ENCODE assay signal across 28 cellular contexts in genomic region chr5:98813755-98814154, GRCh38. TPM values are rescaled to one million over a fixed set of nuclear protein-coding genes. Genes with fewer than 3 reads are reported as not detected.
A peak's percentile ranks its signal among the peaks of the same experiment; 100 is the strongest.
DNase-seq lines count a peak whose midpoint lies in the region; ATAC-seq and TF ChIP-seq lines count a peak whose summit lies in the region.
"Had no signal": no experiment of that assay in that cellular context is flagged by ENCODE, and none has a peak within 500 bp of the region (broad histone marks: within the 10 kb centered on the region; RNA-seq: fewer than 3 reads in every experiment).

No MANE protein-coding gene starts in this region.

- no peaks in the 10 kb centered on the region for H3K36me3 ChIP-seq in CD8-positive, alpha-beta memory T cell (ENCODE audit: insufficient read depth, low read length)
- no peaks in the 10 kb centered on the region for H3K36me3 ChIP-seq in upper lobe of left lung
- H3K36me3 ChIP-seq: ascending aorta, transverse colon had no signal

- H3K9me3 ChIP-seq in CD8-positive, alpha-beta memory T cell (ENCODE audit: low read length) = no peaks in the 10 kb centered on the region
- no peaks in the 10 kb centered on the region for H3K9me3 ChIP-seq in upper lobe of left lung
- H3K9me3 ChIP-seq: ascending aorta, transverse colon had no signal

- TF ChIP-seq POLR2A in upper lobe of left lung (IDR thresholded peaks at IDR 0.05) = no peak

- no peak overlapping the region for H3K4me3 ChIP-seq in CD8-positive, alpha-beta memory T cell (ENCODE audit: low read length)
- no peak overlapping the region for H3K4me3 ChIP-seq in upper lobe of left lung
- H3K4me3 ChIP-seq: ascending aorta, K562, transverse colon had no signal

- CTCF ChIA-PET in CD8-positive, alpha-beta memory T cell (lab: Charles Lee) = no interaction called here

- TF ChIP-seq CTCF in upper lobe of left lung (IDR thresholded peaks at IDR 0.05) = no peak

- POLR2A ChIA-PET in CD8-positive, alpha-beta memory T cell (lab: Charles Lee) = no interaction called here

- H3K4me3 Mint-ChIP-seq in stimulated activated effector memory CD8-positive, alpha-beta T cell treated with anti-CD3 and anti-CD28 coated beads, Interleukin-12 subunit alpha, Interleukin-12 subunit beta, amount 100 ng/mL, for 72 hours = no peak overlapping the region
- no peak overlapping the region for H3K4me3 Mint-ChIP-seq in CD8-positive, alpha-beta memory T cell
- H3K4me3 Mint-ChIP-seq: activated CD8-positive, alpha-beta memory T cell treated with anti-CD3 and anti-CD28 coated beads, Interleukin-2, amount 10 ng/mL, durations not matched to agents 7 days and 5 days; activated naive CD8-positive, alpha-beta T cell; activated T-helper 1 cell treated with anti-CD3 and anti-CD28 coated beads, Interleukin-12 subunit alpha, Interleukin-12 subunit beta, Interleukin-2, Interleukin-4 antibody, amounts not matched to agents 30 ng/mL and 10 ng/mL and 1 ng/mL, durations not matched to agents 14 hours and 24 hours and 36 hours; CD4-positive, alpha-beta T cell; natural killer cell treated with Interleukin-12 subunit alpha and Interleukin-12 subunit beta and Interleukin-15 and Interleukin-18, amount 100 ng/mL, for 72 hours; WTC11 had no signal

- TF ChIP-seq EP300 in upper lobe of left lung (IDR thresholded peaks at IDR 0.05) = no peak

- no peaks in the 10 kb centered on the region for H3K27me3 ChIP-seq in CD8-positive, alpha-beta memory T cell (ENCODE audit: insufficient read depth, low read length, poor library complexity, severe bottlenecking)
- H3K27me3 ChIP-seq in upper lobe of left lung = no peaks in the 10 kb centered on the region
- H3K27me3 ChIP-seq: ascending aorta, transverse colon had no signal

- H3K9me3 Mint-ChIP-seq in activated naive CD4-positive, alpha-beta T cell treated with anti-CD3 and anti-CD28 coated beads, Interleukin-2, amount 50 U/mL, for 72 hours = no peaks in the 10 kb centered on the region
- H3K9me3 Mint-ChIP-seq in stimulated activated effector memory CD8-positive, alpha-beta T cell treated with anti-CD3 and anti-CD28 coated beads, Interleukin-12 subunit alpha, Interleukin-12 subunit beta, amount 100 ng/mL, for 72 hours = peaks cover 2% of the 10 kb centered on the region
- peaks cover 0 to 3% (median 0%) of the 10 kb centered on the region in 5 donors for H3K9me3 Mint-ChIP-seq in CD8-positive, alpha-beta memory T cell
- H3K9me3 Mint-ChIP-seq: CD4-positive, alpha-beta T cell; natural killer cell treated with Interleukin-12 subunit alpha and Interleukin-12 subunit beta and Interleukin-15 and Interleukin-18, amount 100 ng/mL, for 72 hours had no signal

- no peaks in the 10 kb centered on the region for H3K4me1 ChIP-seq in CD8-positive, alpha-beta memory T cell (ENCODE audit: insufficient read depth, low read length)
- H3K4me1 ChIP-seq in upper lobe of left lung = peaks cover 0 to 4% (median 0%) of the 10 kb centered on the region in 4 donors
- H3K4me1 ChIP-seq: ascending aorta had no signal

- WGBS in upper lobe of left lung, 2 donors = 89 to 91% methylated on average over 3 of the region's 3 CpGs

- H3K27ac ChIP-seq in CD8-positive, alpha-beta memory T cell (ENCODE audit: low read depth, low read length) = no peak overlapping the region
- no peak overlapping the region for H3K27ac ChIP-seq in upper lobe of left lung
- H3K27ac ChIP-seq: ascending aorta, transverse colon had no signal

- peak; percentile 69 to 94 for ATAC-seq in activated naive CD4-positive, alpha-beta T cell treated with anti-CD3 and anti-CD28 coated beads, Interleukin-2, amount 50 U/mL, for 72 hours
- ATAC-seq in GM19351 (IDR thresholded peaks at IDR 0.05; ENCODE audit: unreplicated experiment) (peak; percentile 62), HG03432 (IDR thresholded peaks at IDR 0.05; ENCODE audit: unreplicated experiment) (peak; percentile 56), upper lobe of left lung (ENCODE audit: low FRiP score in 2 of 2) (no peak), HG02623 (IDR thresholded peaks at IDR 0.05; ENCODE audit: unreplicated experiment) (no peak)
- peak; percentile 85 for ATAC-seq in stimulated activated effector memory CD8-positive, alpha-beta T cell treated with anti-CD3 and anti-CD28 coated beads, Interleukin-12 subunit alpha, Interleukin-12 subunit beta, amount 100 ng/mL, for 72 hours
- ATAC-seq: activated CD8-positive, alpha-beta memory T cell treated with anti-CD3 and anti-CD28 coated beads, Interleukin-2, amount 10 ng/mL, durations not matched to agents 7 days and 5 days; K562; left colon; natural killer cell treated with Interleukin-12 subunit alpha and Interleukin-12 subunit beta and Interleukin-15 and Interleukin-18, amount 100 ng/mL, for 72 hours; WTC11 had no signal

- DNase-seq in activated naive CD4-positive, alpha-beta T cell treated with anti-CD3 and anti-CD28 coated beads, Interleukin-2, amount 50 U/mL, for 72 hours (ENCODE audit: low spot score in 2 of 2) = no peak
- DNase-seq in activated naive CD4-positive, alpha-beta T cell treated with anti-CD3 and anti-CD28 coated beads, Interleukin-2, amount 50 U/mL, for 16 hours = no peak
- DNase-seq in stimulated activated effector memory CD8-positive, alpha-beta T cell treated with anti-CD3 and anti-CD28 coated beads, Interleukin-12 subunit alpha, Interleukin-12 subunit beta, amount 100 ng/mL, for 72 hours (ENCODE audit: low spot score in 2 of 2) = no peak
- no peak for DNase-seq in CD8-positive, alpha-beta memory T cell
- DNase-seq in upper lobe of left lung = no peak
- DNase-seq: activated CD4-positive, alpha-beta T cell treated with anti-CD3 and anti-CD28 coated beads, Interleukin-2, amount 50 U/mL, for 4 hours; activated CD8-positive, alpha-beta memory T cell treated with anti-CD3 and anti-CD28 coated beads, Interleukin-2, amount 10 ng/mL, durations not matched to agents 7 days and 5 days; AML-193; CD4-positive, alpha-beta T cell; hippocampal formation; left colon; NCI-H1105; NCI-H187; NCI-H2171 treated with DMSO at 0.1 percent for 48 hours; NCI-H524 treated with DMSO at 0.1 percent for 48 hours; occipital lobe; OCI-M1; stimulated activated CD4-positive, alpha-beta T cell treated with anti-CD3 and anti-CD28 coated beads, Interleukin-4, amount 100 ng/mL, for 24 hours; transverse colon had no signal

- peaks cover 0 to 6% of the 10 kb centered on the region in 2 donors for H3K27me3 Mint-ChIP-seq in CD8-positive, alpha-beta memory T cell
- H3K27me3 Mint-ChIP-seq: activated CD8-positive, alpha-beta memory T cell treated with anti-CD3 and anti-CD28 coated beads, Interleukin-2, amount 10 ng/mL, durations not matched to agents 7 days and 5 days; activated naive CD8-positive, alpha-beta T cell; CD4-positive, alpha-beta T cell had no signal

- peaks cover 0 to 2% of the 10 kb centered on the region in 2 donors for H3K36me3 Mint-ChIP-seq in activated naive CD4-positive, alpha-beta T cell treated with anti-CD3 and anti-CD28 coated beads, Interleukin-2, amount 50 U/mL, for 72 hours
- no peaks in the 10 kb centered on the region for H3K36me3 Mint-ChIP-seq in stimulated activated effector memory CD8-positive, alpha-beta T cell treated with anti-CD3 and anti-CD28 coated beads, Interleukin-12 subunit alpha, Interleukin-12 subunit beta, amount 100 ng/mL, for 72 hours
- peaks cover 0 to 10% (median 2%) of the 10 kb centered on the region in 3 donors for H3K36me3 Mint-ChIP-seq in CD8-positive, alpha-beta memory T cell
- H3K36me3 Mint-ChIP-seq: activated CD8-positive, alpha-beta memory T cell treated with anti-CD3 and anti-CD28 coated beads, Interleukin-2, amount 10 ng/mL, durations not matched to agents 7 days and 5 days; natural killer cell treated with Interleukin-12 subunit alpha and Interleukin-12 subunit beta and Interleukin-15 and Interleukin-18, amount 100 ng/mL, for 72 hours; WTC11 had no signal

- H3K27ac Mint-ChIP-seq in activated naive CD4-positive, alpha-beta T cell treated with anti-CD3 and anti-CD28 coated beads, Interleukin-2, amount 50 U/mL, for 72 hours = no peak overlapping the region
- no peak overlapping the region for H3K27ac Mint-ChIP-seq in stimulated activated effector memory CD8-positive, alpha-beta T cell treated with anti-CD3 and anti-CD28 coated beads, Interleukin-12 subunit alpha, Interleukin-12 subunit beta, amount 100 ng/mL, for 72 hours
- no peak overlapping the region for H3K27ac Mint-ChIP-seq in CD8-positive, alpha-beta memory T cell
- H3K27ac Mint-ChIP-seq: activated CD8-positive, alpha-beta memory T cell treated with anti-CD3 and anti-CD28 coated beads, Interleukin-2, amount 10 ng/mL, durations not matched to agents 7 days and 5 days; activated naive CD8-positive, alpha-beta T cell; activated T-helper 1 cell treated with anti-CD3 and anti-CD28 coated beads, Interleukin-12 subunit alpha, Interleukin-12 subunit beta, Interleukin-2, Interleukin-4 antibody, amounts not matched to agents 30 ng/mL and 10 ng/mL and 1 ng/mL, durations not matched to agents 14 hours and 24 hours and 36 hours; CD4-positive, alpha-beta T cell; natural killer cell treated with Interleukin-12 subunit alpha and Interleukin-12 subunit beta and Interleukin-15 and Interleukin-18, amount 100 ng/mL, for 72 hours; WTC11 had no signal

- no peaks in the 10 kb centered on the region for H3K4me1 Mint-ChIP-seq in stimulated activated effector memory CD8-positive, alpha-beta T cell treated with anti-CD3 and anti-CD28 coated beads, Interleukin-12 subunit alpha, Interleukin-12 subunit beta, amount 100 ng/mL, for 72 hours
- H3K4me1 Mint-ChIP-seq in CD8-positive, alpha-beta memory T cell = no peaks in the 10 kb centered on the region
- H3K4me1 Mint-ChIP-seq: WTC11 had no signal

RNA-seq across cellular contexts. Expression of gene RGMB, which starts 40.3 kb away (rescaled TPM):
- total RNA-seq in activated naive CD4-positive, alpha-beta T cell treated with anti-CD3 and anti-CD28 coated beads, Interleukin-2, amount 50 U/mL, for 72 hours = 1 to 10 TPM; 2.9 to 3.7 TPM
- 1 to 10 TPM; 5.1 to 5.2 TPM for total RNA-seq in CD8-positive, alpha-beta memory T cell
- polyA plus RNA-seq in CD8-positive, alpha-beta memory T cell = 2.1 TPM
- total RNA-seq in upper lobe of left lung = 10 to 100 TPM; 19.0 to 52.2 (median 33.1) TPM

Comparison
In these comparisons a context has a peak if more than half of its experiments do, and no peak if none do; other contexts are left out.
1. ATAC-seq: peak in activated naive CD4-positive, alpha-beta T cell treated with anti-CD3 and anti-CD28 coated beads, Interleukin-2, amount 50 U/mL, for 72 hours (2 of 2), GM19351 (single experiment), HG03432 (single experiment) and stimulated activated effector memory CD8-positive, alpha-beta T cell treated with anti-CD3 and anti-CD28 coated beads, Interleukin-12 subunit alpha, Interleukin-12 subunit beta, amount 100 ng/mL, for 72 hours (single experiment); none in upper lobe of left lung (0 of 2) and HG02623 (single experiment).